Comparison of ENCODE assay signal across 8 cellular contexts in the genomic region with DNA sequence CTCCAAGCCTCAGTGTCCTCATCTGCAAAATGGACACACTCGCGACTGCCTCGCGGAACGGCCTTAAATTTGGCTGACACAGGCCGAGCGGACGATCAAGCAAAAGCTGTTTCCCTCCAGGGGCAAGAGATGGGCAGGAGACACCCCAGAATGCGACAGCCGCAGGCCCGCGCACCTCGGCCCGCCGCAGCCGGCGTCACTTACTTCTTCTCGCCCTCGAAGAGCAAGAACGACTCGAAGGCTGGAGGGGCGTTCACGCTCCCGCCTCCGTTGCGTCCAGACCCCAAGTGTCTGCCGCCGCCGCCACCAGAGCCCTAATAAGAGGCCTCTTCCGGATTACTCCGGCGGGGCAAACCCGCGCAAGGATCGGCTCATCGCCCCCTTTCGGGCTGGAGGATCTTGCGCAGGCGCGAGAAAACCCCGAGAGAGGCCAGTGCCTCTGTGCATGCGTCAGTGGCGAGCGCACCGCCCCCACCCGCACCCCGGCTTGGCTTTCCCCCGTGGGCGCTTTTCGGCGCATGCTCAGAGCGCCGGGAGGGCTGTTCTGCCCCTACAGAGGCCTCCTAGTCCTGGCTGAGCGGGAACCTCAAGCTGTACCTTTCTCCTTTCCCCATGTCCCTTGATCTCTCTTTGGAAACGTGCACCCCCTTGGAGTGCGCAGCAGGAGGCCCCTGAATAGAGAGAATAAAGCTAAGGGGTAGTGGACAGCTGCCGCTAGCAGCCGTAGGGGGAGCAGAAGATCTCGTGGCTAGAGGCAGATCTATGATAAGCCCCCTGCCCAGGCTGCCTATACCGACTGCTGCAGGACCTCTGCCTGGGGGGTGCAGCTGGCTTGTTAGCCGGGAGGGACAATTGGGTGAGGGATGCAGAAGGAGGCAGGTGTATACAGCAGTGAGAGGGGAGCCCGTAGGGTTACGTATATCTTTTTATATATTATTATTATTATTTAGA. TPM values are rescaled to one million over a fixed set of nuclear protein-coding genes. Genes with fewer than 3 reads are reported as not detected.
A peak's percentile ranks its signal among the peaks of the same experiment; 100 is the strongest.
DNase-seq lines count a peak whose midpoint lies in the region; ATAC-seq, FAIRE-seq and TF ChIP-seq lines count a peak whose summit lies in the region.
"Not testable (repeated sequence)": the region's sequence is repeated elsewhere in the genome, so short reads cannot be mapped to it uniquely, and the experiment has no call there.

No MANE protein-coding gene starts in this region.

- H2AFZ ChIP-seq in GM23338; Karpas-422 (ENCODE audit: low read length): not testable (repeated sequence)
- H2AFZ ChIP-seq in fibroblast of lung (ENCODE audit: low read length): peak overlapping the region; percentile 34

- H3K9me3 ChIP-seq in Karpas-422 (ENCODE audit: low read length); fibroblast of lung (ENCODE audit: control insufficient read depth, insufficient read depth, low read depth, low read length): not testable (repeated sequence)

- H3K9me2 ChIP-seq in GM23338 (ENCODE audit: insufficient read depth); Karpas-422 (replicated peaks; ENCODE audit: insufficient read depth, low read length): not testable (repeated sequence)

- H3K9ac ChIP-seq in Karpas-422 (ENCODE audit: low read length) (peak overlapping the region; percentile 83), fibroblast of lung (ENCODE audit: insufficient read depth, low read length) (peak overlapping the region; percentile 72)

- POLR2A ChIA-PET in naive thymus-derived CD8-positive, alpha-beta T cell (lab: Charles Lee): interaction anchor here (0.9 to 2.3 kb wide), 5 partner anchors 25 to 182 kb away, joined by 3 to 9 read pairs (median 5); partner anchors contain the start of genes DBNL, PGAM2, POLM and YKT6

- not testable (repeated sequence) for H3K4me1 ChIP-seq in GM23338 (ENCODE audit: insufficient read depth); Karpas-422 (ENCODE audit: low read length); fibroblast of lung (ENCODE audit: control insufficient read depth, extremely low read depth, insufficient read depth, low read length)

- H3K4me3 ChIP-seq in GM23338 (peak overlapping the region; percentile 74), Karpas-422 (ENCODE audit: low read length) (peak overlapping the region; percentile 81), fibroblast of lung (replicated peaks in 1 of 4; ENCODE audit: control extremely low read depth in 1 of 4, insufficient read depth in 1 of 4, low read depth in 3 of 4, low read length in 4 of 4) (peak overlapping the region; percentile 62 to 84 (median 74))

- H4K20me1 ChIP-seq in GM23338 (replicated peaks; ENCODE audit: insufficient read depth); Karpas-422 (ENCODE audit: insufficient read depth, low read depth, low read length); fibroblast of lung (ENCODE audit: control insufficient read depth, extremely low read depth, insufficient read depth, low read length): not testable (repeated sequence)

- ATAC-seq in GM23338: peak; percentile 93
- ATAC-seq in naive thymus-derived CD8-positive, alpha-beta T cell: peak; percentile 89 to 92
- ATAC-seq in stimulated activated memory B cell treated with anti-CD40 and anti-IgM and Interleukin-4, amounts not matched to agents 10 μg/mL and 1 μg/mL and 100 μg/mL, for 72 hours: peak; percentile 97

- H3K79me2 ChIP-seq in GM23338 (replicated peaks; ENCODE audit: insufficient read depth); fibroblast of lung (ENCODE audit: control insufficient read depth, insufficient read depth, low read length): not testable (repeated sequence)
- peaks cover 14% of the 10 kb centered on the region for H3K79me2 ChIP-seq in Karpas-422 (ENCODE audit: low read length)

- H3K27ac ChIP-seq in GM23338 (ENCODE audit: low read depth): not testable (repeated sequence)
- H3K27ac ChIP-seq in Karpas-422 (ENCODE audit: low read length): peak overlapping the region; percentile 57
- H3K27ac ChIP-seq in fibroblast of lung (ENCODE audit: insufficient read depth, low read length): peak overlapping the region; percentile 56

- intact Hi-C loops in activated T-helper 1 cell treated with anti-CD3 and anti-CD28 coated beads, Interleukin-12 subunit alpha, Interleukin-12 subunit beta, Interleukin-2, Interleukin-4 antibody, amounts not matched to agents 30 ng/mL and 10 ng/mL and 1 ng/mL, durations not matched to agents 14 hours and 24 hours and 36 hours (cut with micrococcal nuclease): loop anchor here (1.0 to 5.0 kb wide), 3 partner anchors 26 to 618 kb away; partner anchors contain the start of genes DBNL and POLD2

- not testable (repeated sequence) for H3K27me3 ChIP-seq in GM23338 (ENCODE audit: insufficient read depth); Karpas-422 (ENCODE audit: low read length); fibroblast of lung (ENCODE audit: control insufficient read depth, insufficient read depth, low read length)

- H3K27ac Mint-ChIP-seq in GM23338: 0 out of 2 replicates have a peak overlapping the region, but pooled peaks have one; percentile 31
- H3K27ac Mint-ChIP-seq in activated T-helper 1 cell treated with anti-CD3 and anti-CD28 coated beads, Interleukin-12 subunit alpha, Interleukin-12 subunit beta, Interleukin-2, Interleukin-4 antibody, amounts not matched to agents 30 ng/mL and 10 ng/mL and 1 ng/mL, durations not matched to agents 14 hours and 24 hours and 36 hours: peak overlapping the region; percentile 82
- H3K27ac Mint-ChIP-seq in naive thymus-derived CD8-positive, alpha-beta T cell: peak overlapping the region; percentile 74 to 96 (median 94)
- peak overlapping the region; percentile 75 for H3K27ac Mint-ChIP-seq in stimulated activated memory B cell treated with anti-CD40 and anti-IgM and Interleukin-4, amounts not matched to agents 10 μg/mL and 1 μg/mL and 100 μg/mL, for 72 hours

- not testable (repeated sequence) for H3K36me3 Mint-ChIP-seq in GM23338 (ENCODE audit: low read depth); activated T-helper 1 cell treated with anti-CD3 and anti-CD28 coated beads, Interleukin-12 subunit alpha, Interleukin-12 subunit beta, Interleukin-2, Interleukin-4 antibody, amounts not matched to agents 30 ng/mL and 10 ng/mL and 1 ng/mL, durations not matched to agents 14 hours and 24 hours and 36 hours (ENCODE audit: low read depth); naive thymus-derived CD8-positive, alpha-beta T cell; stimulated activated memory B cell treated with anti-CD40 and anti-IgM and Interleukin-4, amounts not matched to agents 10 μg/mL and 1 μg/mL and 100 μg/mL, for 72 hours

- FAIRE-seq in RCC 7860 (lab: Jason Lieb, UNC): not testable (repeated sequence)

- H3K4me2 ChIP-seq in GM23338 (peak overlapping the region; percentile 82), Karpas-422 (ENCODE audit: low read depth, low read length, poor library complexity, severe bottlenecking) (peak overlapping the region; percentile 65)
- H3K4me2 ChIP-seq in fibroblast of lung (ENCODE audit: extremely low read depth, insufficient read depth, low read length): not testable (repeated sequence)

- peak; percentile 97 for DNase-seq in ELF-1 (ENCODE audit: low read depth, low spot score)
- DNase-seq in GM23338 (ENCODE audit: low spot score): peak; percentile 95
- DNase-seq in Karpas-422: peak; percentile 99
- DNase-seq in RCC 7860 (ENCODE audit: low spot score): peak; percentile 84
- DNase-seq in activated T-helper 1 cell treated with anti-CD3 and anti-CD28 coated beads, Interleukin-12 subunit alpha, Interleukin-12 subunit beta, Interleukin-2, Interleukin-4 antibody, amounts not matched to agents 30 ng/mL and 10 ng/mL and 1 ng/mL, durations not matched to agents 14 hours and 24 hours and 36 hours (ENCODE audit: low spot score): peak; percentile 99
- DNase-seq in fibroblast of lung (ENCODE audit: low read depth in 2 of 2): peak; percentile 91 to 96
- DNase-seq in naive thymus-derived CD8-positive, alpha-beta T cell: peak; percentile 97 to 100 (median 99)

- not testable (repeated sequence) for H3K27me3 Mint-ChIP-seq in GM23338 (ENCODE audit: insufficient read depth, low read depth, poor library complexity); activated T-helper 1 cell treated with anti-CD3 and anti-CD28 coated beads, Interleukin-12 subunit alpha, Interleukin-12 subunit beta, Interleukin-2, Interleukin-4 antibody, amounts not matched to agents 30 ng/mL and 10 ng/mL and 1 ng/mL, durations not matched to agents 14 hours and 24 hours and 36 hours (ENCODE audit: insufficient read depth); naive thymus-derived CD8-positive, alpha-beta T cell; stimulated activated memory B cell treated with anti-CD40 and anti-IgM and Interleukin-4, amounts not matched to agents 10 μg/mL and 1 μg/mL and 100 μg/mL, for 72 hours

- not testable (repeated sequence) for H3K4me1 Mint-ChIP-seq in GM23338
- peaks cover 16% of the 10 kb centered on the region for H3K4me1 Mint-ChIP-seq in activated T-helper 1 cell treated with anti-CD3 and anti-CD28 coated beads, Interleukin-12 subunit alpha, Interleukin-12 subunit beta, Interleukin-2, Interleukin-4 antibody, amounts not matched to agents 30 ng/mL and 10 ng/mL and 1 ng/mL, durations not matched to agents 14 hours and 24 hours and 36 hours (ENCODE audit: low read depth)
- H3K4me1 Mint-ChIP-seq in naive thymus-derived CD8-positive, alpha-beta T cell: peaks cover 3 to 20% (median 12%) of the 10 kb centered on the region in 4 donors
- peaks cover 16% of the 10 kb centered on the region for H3K4me1 Mint-ChIP-seq in stimulated activated memory B cell treated with anti-CD40 and anti-IgM and Interleukin-4, amounts not matched to agents 10 μg/mL and 1 μg/mL and 100 μg/mL, for 72 hours

- not testable (repeated sequence) for H3F3A ChIP-seq in GM23338 (replicated peaks; ENCODE audit: low read depth)

- peak overlapping the region; percentile 88 for H3K4me3 Mint-ChIP-seq in GM23338
- peak overlapping the region; percentile 90 for H3K4me3 Mint-ChIP-seq in activated T-helper 1 cell treated with anti-CD3 and anti-CD28 coated beads, Interleukin-12 subunit alpha, Interleukin-12 subunit beta, Interleukin-2, Interleukin-4 antibody, amounts not matched to agents 30 ng/mL and 10 ng/mL and 1 ng/mL, durations not matched to agents 14 hours and 24 hours and 36 hours
- peak overlapping the region; percentile 79 to 94 (median 88) for H3K4me3 Mint-ChIP-seq in naive thymus-derived CD8-positive, alpha-beta T cell
- H3K4me3 Mint-ChIP-seq in stimulated activated memory B cell treated with anti-CD40 and anti-IgM and Interleukin-4, amounts not matched to agents 10 μg/mL and 1 μg/mL and 100 μg/mL, for 72 hours: peak overlapping the region; percentile 88

- H3K9me3 Mint-ChIP-seq in GM23338; activated T-helper 1 cell treated with anti-CD3 and anti-CD28 coated beads, Interleukin-12 subunit alpha, Interleukin-12 subunit beta, Interleukin-2, Interleukin-4 antibody, amounts not matched to agents 30 ng/mL and 10 ng/mL and 1 ng/mL, durations not matched to agents 14 hours and 24 hours and 36 hours; naive thymus-derived CD8-positive, alpha-beta T cell; stimulated activated memory B cell treated with anti-CD40 and anti-IgM and Interleukin-4, amounts not matched to agents 10 μg/mL and 1 μg/mL and 100 μg/mL, for 72 hours: not testable (repeated sequence)

- not testable (repeated sequence) for H3K36me3 ChIP-seq in GM23338 (ENCODE audit: insufficient read depth); Karpas-422 (ENCODE audit: insufficient read depth, low read length); fibroblast of lung (ENCODE audit: control insufficient read depth, insufficient read depth, low read length)

- TF ChIP-seq CTCF in GM23338 (conservative IDR thresholded peaks at IDR 0.05; ENCODE audit: low read depth in 2 of 2) (peak; percentile 58 to 78), fibroblast of lung (conservative IDR thresholded peaks at IDR 0.05 in 1 of 2, IDR thresholded peaks at IDR 0.05 in 1 of 2; ENCODE audit: low read depth in 1 of 2, low read length in 2 of 2) (peak; percentile 22 to 51)

RNA-seq across cellular contexts. Expression of gene SPDYE1, which starts 21.4 kb away (rescaled TPM):
- total RNA-seq in GM23338 (2014; rRNA removed; shearing (Covaris generic)): not detected in 2 replicates
- polyA plus RNA-seq in GM23338 (2016; fragmentation: Nextera tagmentation; extraction: Ambion mirVana) (1.4 and 1.6 TPM in 2 replicates), fibroblast of lung (not detected in 2 replicates)
- not detected in 2 replicates for total RNA-seq in Karpas-422 (2014; rRNA removed; shearing (Covaris generic); ENCODE audit: low replicate concordance)
- total RNA-seq in activated T-helper 1 cell treated with anti-CD3 and anti-CD28 coated beads, Interleukin-12 subunit alpha, Interleukin-12 subunit beta, Interleukin-2, Interleukin-4 antibody, amounts not matched to agents 30 ng/mL and 10 ng/mL and 1 ng/mL, durations not matched to agents 14 hours and 24 hours and 36 hours: not detected in 2 replicates
- under 0.01 TPM in 1 of 2 replicates, not detected in the other for total RNA-seq in fibroblast of lung
- polyA plus RNA-seq in fibroblast of lung (2012): 0.05 and 0.10 TPM in 2 replicates
- polyA minus RNA-seq in fibroblast of lung (ENCODE audit: low replicate concordance): not detected in 2 replicates
- total RNA-seq in naive thymus-derived CD8-positive, alpha-beta T cell: not detected
- polyA plus RNA-seq in naive thymus-derived CD8-positive, alpha-beta T cell: under 1 TPM in 2 of 3 donors, not detected in 1; 0.12 to 0.14 TPM

RNA-seq across cellular contexts. Expression of gene DBNL, which starts 25.4 kb away (rescaled TPM):
- total RNA-seq in GM23338 (2014; rRNA removed; shearing (Covaris generic)): 44.7 and 49.4 TPM in 2 replicates
- polyA plus RNA-seq in GM23338 (2016; fragmentation: Nextera tagmentation; extraction: Ambion mirVana) (17.1 and 18.1 TPM in 2 replicates), fibroblast of lung (86.4 and 115 TPM in 2 replicates)
- 116 and 184 TPM in 2 replicates for total RNA-seq in Karpas-422 (2014; rRNA removed; shearing (Covaris generic); ENCODE audit: low replicate concordance)
- 140 TPM in 2 replicates for total RNA-seq in activated T-helper 1 cell treated with anti-CD3 and anti-CD28 coated beads, Interleukin-12 subunit alpha, Interleukin-12 subunit beta, Interleukin-2, Interleukin-4 antibody, amounts not matched to agents 30 ng/mL and 10 ng/mL and 1 ng/mL, durations not matched to agents 14 hours and 24 hours and 36 hours
- total RNA-seq in fibroblast of lung: 66.8 and 88.2 TPM in 2 replicates
- 119 and 150 TPM in 2 replicates for polyA plus RNA-seq in fibroblast of lung (2012)
- 264 and 307 TPM in 2 replicates for polyA minus RNA-seq in fibroblast of lung (ENCODE audit: low replicate concordance)
- 100 to 1,000 TPM; 184 to 192 TPM for total RNA-seq in naive thymus-derived CD8-positive, alpha-beta T cell
- polyA plus RNA-seq in naive thymus-derived CD8-positive, alpha-beta T cell: 100 to 1,000 TPM; 180 to 222 (median 218) TPM

RNA-seq across cellular contexts. Expression of gene PGAM2, which starts 46.2 kb away (rescaled TPM):
- 0.78 and 2.9 TPM in 2 replicates for total RNA-seq in GM23338 (2014; rRNA removed; shearing (Covaris generic))
- polyA plus RNA-seq in GM23338 (2016; fragmentation: Nextera tagmentation; extraction: Ambion mirVana) (5.1 and 7.8 TPM in 2 replicates), fibroblast of lung (not detected in 2 replicates)
- total RNA-seq in Karpas-422 (2014; rRNA removed; shearing (Covaris generic); ENCODE audit: low replicate concordance): 1.9 TPM in 1 of 2 replicates, not detected in the other
- 0.42 and 0.78 TPM in 2 replicates for total RNA-seq in activated T-helper 1 cell treated with anti-CD3 and anti-CD28 coated beads, Interleukin-12 subunit alpha, Interleukin-12 subunit beta, Interleukin-2, Interleukin-4 antibody, amounts not matched to agents 30 ng/mL and 10 ng/mL and 1 ng/mL, durations not matched to agents 14 hours and 24 hours and 36 hours
- 0.26 and 0.33 TPM in 2 replicates for total RNA-seq in fibroblast of lung
- 0.18 TPM in 1 of 2 replicates, not detected in the other for polyA plus RNA-seq in fibroblast of lung (2012)
- polyA minus RNA-seq in fibroblast of lung (ENCODE audit: low replicate concordance): not detected in 2 replicates
- 1 to 10 TPM; 3.3 to 3.9 TPM for total RNA-seq in naive thymus-derived CD8-positive, alpha-beta T cell
- polyA plus RNA-seq in naive thymus-derived CD8-positive, alpha-beta T cell: not detected

Comparison
In these comparisons a context has a peak if more than half of its experiments do, and no peak if none do; other contexts are left out.
1. H3K27ac Mint-ChIP-seq: peak in every context shown above with its lines; median percentile 94 in naive thymus-derived CD8-positive, alpha-beta T cell; 82 in activated T-helper 1 cell treated with anti-CD3 and anti-CD28 coated beads, Interleukin-12 subunit alpha, Interleukin-12 subunit beta, Interleukin-2, Interleukin-4 antibody, amounts not matched to agents 30 ng/mL and 10 ng/mL and 1 ng/mL, durations not matched to agents 14 hours and 24 hours and 36 hours; 75 in stimulated activated memory B cell treated with anti-CD40 and anti-IgM and Interleukin-4, amounts not matched to agents 10 μg/mL and 1 μg/mL and 100 μg/mL, for 72 hours; 31 in GM23338.